In genomic region chr16:83233153-83233552, GRCh38 we compare ENCODE assay signal across 17 cellular contexts.
"Had no signal": no experiment of that assay in that cellular context is flagged by ENCODE, and none has a peak within 500 bp of the region (broad histone marks: within the 10 kb centered on the region; RNA-seq: fewer than 3 reads in every experiment).

No MANE protein-coding gene starts in this region.

- H3K4me3 ChIP-seq: colonic mucosa, esophagus muscularis mucosa, gastroesophageal sphincter, left ventricle myocardium inferior, right atrium auricular region, SK-N-MC, spleen, testis, upper lobe of right lung had no signal

- DNase-seq: activated CD4-positive, alpha-beta T cell treated with anti-CD3 and anti-CD28 coated beads, Interleukin-2, amount 50 U/mL, for 1 hour; activated naive CD4-positive, alpha-beta T cell; activated naive CD8-positive, alpha-beta T cell treated with anti-CD3 and anti-CD28 coated beads, Interleukin-2, amount 10 ng/mL, durations not matched to agents 7 days and 5 days; caudate nucleus; colonic mucosa; kidney; left ventricle myocardium inferior; natural killer cell; spleen; stimulated activated naive CD8-positive, alpha-beta T cell treated with anti-CD3 and anti-CD28 coated beads, Interleukin-15, amount 100 ng/mL, for 72 hours; testis; upper lobe of right lung had no signal

- H3K27me3 ChIP-seq: colonic mucosa, esophagus muscularis mucosa, gastroesophageal sphincter, neutrophil, right atrium auricular region, testis, upper lobe of right lung had no signal

- H3K27ac ChIP-seq: colonic mucosa, esophagus muscularis mucosa, gastroesophageal sphincter, left ventricle myocardium inferior, neutrophil, right atrium auricular region, SK-N-MC, spleen, testis, upper lobe of right lung had no signal

- H3K9me3 ChIP-seq: colonic mucosa, esophagus muscularis mucosa, gastroesophageal sphincter, left ventricle myocardium inferior, neutrophil, right atrium auricular region, spleen, testis, upper lobe of right lung had no signal

- H3K4me1 ChIP-seq: colonic mucosa, esophagus muscularis mucosa, gastroesophageal sphincter, spleen, testis, upper lobe of right lung had no signal

- H3K36me3 ChIP-seq: colonic mucosa, esophagus muscularis mucosa, gastroesophageal sphincter, left ventricle myocardium inferior, neutrophil, right atrium auricular region, spleen, upper lobe of right lung had no signal
